20 cellular contexts compared by ENCODE assay signal in genomic region chr2:120866071-120866470, GRCh38.
DNase-seq lines count a peak whose midpoint lies in the region; ATAC-seq, FAIRE-seq and TF ChIP-seq lines count a peak whose summit lies in the region.
"Had no signal": no experiment of that assay in that cellular context is flagged by ENCODE, and none has a peak within 500 bp of the region (broad histone marks: within the 10 kb centered on the region; RNA-seq: fewer than 3 reads in every experiment).

No MANE protein-coding gene starts in this region.

- H2BK12ac ChIP-seq in neuronal stem cell (ENCODE audit: low read length): no peak overlapping the region

- no peaks in the 10 kb centered on the region; the same call in 1 of the 2 replicates for H4K20me1 ChIP-seq in HepG2 (ENCODE audit: insufficient read depth, low read length)

- H3K36me3 ChIP-seq in right lobe of liver (no peaks in the 10 kb centered on the region), HepG2 (replicated peaks in 1 of 2; ENCODE audit: control insufficient read depth in 1 of 2, insufficient read depth in 2 of 2, low read length in 2 of 2) (no peaks in the 10 kb centered on the region), lower lobe of right lung (no peaks in the 10 kb centered on the region), neuronal stem cell (replicated peaks in 1 of 2; ENCODE audit: control insufficient read depth in 2 of 2, insufficient read depth in 2 of 2, low read length in 2 of 2) (peaks cover 5 to 24% of the 10 kb centered on the region in 2 donors), WERI-Rb-1 (no peaks in the 10 kb centered on the region)
- H3K36me3 ChIP-seq: Peyer's patch had no signal

- no peak overlapping the region for H3K4me2 ChIP-seq in HepG2 (ENCODE audit: low read depth, low read length)
- no peak overlapping the region for H3K4me2 ChIP-seq in neuronal stem cell (ENCODE audit: insufficient read depth, low read length, poor library complexity, severe bottlenecking)
- H3K4me2 ChIP-seq: KMS-11 had no signal

- H3K27me3 ChIP-seq in right lobe of liver (no peaks in the 10 kb centered on the region), HepG2 (ENCODE audit: control insufficient read depth in 1 of 2, insufficient read depth in 2 of 2, low read length in 2 of 2) (peaks cover 14 to 89% of the 10 kb centered on the region in 2 experiments; a peak in 4 of 5 replicates), lower lobe of right lung (ENCODE audit: low read depth) (peaks cover 22% of the 10 kb centered on the region), neuronal stem cell (ENCODE audit: control insufficient read depth in 3 of 3, insufficient read depth in 3 of 3, low read depth in 1 of 3, low read length in 3 of 3) (no peaks in the 10 kb centered on the region), WERI-Rb-1 (ENCODE audit: insufficient read depth, low read depth, severe bottlenecking) (no peaks in the 10 kb centered on the region)
- H3K27me3 ChIP-seq: Peyer's patch, SJSA1 had no signal

- FAIRE-seq in HepG2 (lab: Jason Lieb, UNC): no peak
- peak; percentile 70 for FAIRE-seq in urothelium cell line (lab: Jason Lieb, UNC)
- FAIRE-seq: A204.1 had no signal

- peaks cover 20% of the 10 kb centered on the region for H3K79me1 ChIP-seq in neuronal stem cell (ENCODE audit: low read depth, low read length)

- no peak overlapping the region for H2BK15ac ChIP-seq in neuronal stem cell (ENCODE audit: low read length)

- H3K23ac ChIP-seq in neuronal stem cell (ENCODE audit: low read depth, low read length, poor library complexity): peak overlapping the region; percentile 1

- no peak overlapping the region for H2BK5ac ChIP-seq in neuronal stem cell (ENCODE audit: low read length)

- CTCF ChIA-PET in HepG2 (lab: Yijun Ruan, JAX; ENCODE audit: low intra/inter-chr PET ratio, low total read pairs): no interaction called here

- TF ChIP-seq POLR2A in right lobe of liver (IDR thresholded peaks at IDR 0.05) (no peak), HepG2 (IDR thresholded peaks at IDR 0.05; ENCODE audit: insufficient read depth in 1 of 2, low read depth in 2 of 2, low read length in 2 of 2) (no peak)

- H3K4ac ChIP-seq in neuronal stem cell (ENCODE audit: low read length): no peak overlapping the region

- no peak for TF ChIP-seq RAD21 in HepG2 (CRISPR knock-in tag; IDR thresholded peaks at IDR 0.05)

- intact Hi-C loops in right lobe of liver (cut with DNase I): no loop called here
- intact Hi-C loops in HepG2 (cut with micrococcal nuclease; ENCODE audit: unreplicated experiment): no loop called here
- intact Hi-C loops in lower lobe of right lung (cut with DNase I): no loop called here

- H2AFZ ChIP-seq in HepG2 (ENCODE audit: low read length) (no peak overlapping the region), neuronal stem cell (ENCODE audit: low read length) (no peak overlapping the region)

- POLR2A ChIA-PET in HepG2 (lab: Yijun Ruan, JAX): no interaction called here

- no peaks in the 10 kb centered on the region for H3K79me2 ChIP-seq in HepG2 (ENCODE audit: insufficient read depth, low read length)

- no peaks in the 10 kb centered on the region for H3K9me3 ChIP-seq in right lobe of liver
- H3K9me3 ChIP-seq in HepG2 (ENCODE audit: low read length): no peaks in the 10 kb centered on the region
- H3K9me3 ChIP-seq in lower lobe of right lung: no peaks in the 10 kb centered on the region
- no peaks in the 10 kb centered on the region for H3K9me3 ChIP-seq in neuronal stem cell (replicated peaks in 1 of 2; ENCODE audit: control insufficient read depth in 2 of 2, insufficient read depth in 1 of 2, low read depth in 1 of 2, low read length in 2 of 2)
- H3K9me3 ChIP-seq in WERI-Rb-1 (ENCODE audit: severe bottlenecking): no peaks in the 10 kb centered on the region
- H3K9me3 ChIP-seq: Peyer's patch, SJSA1 had no signal

- no peak overlapping the region for H4K91ac ChIP-seq in neuronal stem cell (ENCODE audit: low read depth, low read length, poor library complexity)

- no peak overlapping the region for H3K14ac ChIP-seq in neuronal stem cell (ENCODE audit: low read length)

- TF ChIP-seq CTCF in right lobe of liver (IDR thresholded peaks at IDR 0.05): no peak
- no peak for TF ChIP-seq CTCF in HepG2 (CRISPR knock-in tag; IDR thresholded peaks at IDR 0.05)
- no peak for TF ChIP-seq CTCF in lower lobe of right lung (IDR thresholded peaks at IDR 0.05)
- TF ChIP-seq CTCF in WERI-Rb-1 (IDR thresholded peaks at IDR 0.05; ENCODE audit: low read depth, low read length): no peak

- no TSS peak for BruUV-seq in HepG2 (replicated peaks; lab: Mats Ljungman, UMichigan)

- H3K9ac ChIP-seq in HepG2 (ENCODE audit: insufficient read depth, low read depth, low read length) (no peak overlapping the region), neuronal stem cell (ENCODE audit: low read depth, low read length, poor library complexity) (no peak overlapping the region)
- H3K9ac ChIP-seq: KMS-11 had no signal

- H4K8ac ChIP-seq in neuronal stem cell (ENCODE audit: low read depth, low read length): no peak overlapping the region

- no peak overlapping the region for H2BK120ac ChIP-seq in neuronal stem cell (ENCODE audit: low read depth, low read length)

- DNase-seq in right lobe of liver (peak in 2 of 3 donors; percentile 2 to 39), HepG2 (ENCODE audit: low spot score) (no peak), lower lobe of right lung (peak; percentile 21), neuronal stem cell (ENCODE audit: low spot score) (no peak), urothelium cell line (ENCODE audit: low spot score) (no peak), WERI-Rb-1 (no peak)
- no peak for DNase-seq in NK-92 treated with Interleukin-12 subunit alpha and Interleukin-12 subunit beta, amount 100 ng/mL, for 24 hours (lab: John Stamatoyannopoulos, UW)
- DNase-seq: GDM1, H7, NCI-H1092 treated with DMSO at 0.1 percent for 48 hours, NCI-H146, NCI-H2029, NCI-H226, NCI-H524 treated with DMSO at 0.1 percent for 48 hours, NCI-H82 had no signal

- H3K18ac ChIP-seq in neuronal stem cell (ENCODE audit: low read length): no peak overlapping the region

- no peak overlapping the region for H2AK5ac ChIP-seq in neuronal stem cell (ENCODE audit: low read depth, low read length)

- H3K4me3 ChIP-seq in right lobe of liver: no peak overlapping the region
- H3K4me3 ChIP-seq in HepG2 (replicated peaks in 1 of 3; ENCODE audit: insufficient read depth in 1 of 3, low read depth in 2 of 3, low read length in 3 of 3): no peak overlapping the region
- H3K4me3 ChIP-seq in lower lobe of right lung: no peak overlapping the region
- H3K4me3 ChIP-seq in neuronal stem cell (ENCODE audit: low read length in 2 of 2): no peak overlapping the region
- no peak overlapping the region for H3K4me3 ChIP-seq in WERI-Rb-1 (ENCODE audit: low read depth, low read length)
- H3K4me3 ChIP-seq: Peyer's patch, SJSA1 had no signal

- TF ChIP-seq EP300 in HepG2 (IDR thresholded peaks at IDR 0.05; ENCODE audit: low read depth in 2 of 2, low read length in 2 of 2): no peak
- no peak for TF ChIP-seq EP300 in HepG2 (CRISPR knock-in tag; IDR thresholded peaks at IDR 0.05; ENCODE audit: borderline replicate concordance)

- no peak overlapping the region for H3K27ac ChIP-seq in right lobe of liver
- H3K27ac ChIP-seq in HepG2 (ENCODE audit: extremely low read length, insufficient read depth, low read length): no peak overlapping the region
- no peak overlapping the region for H3K27ac ChIP-seq in lower lobe of right lung
- no peak overlapping the region for H3K27ac ChIP-seq in neuronal stem cell (replicated peaks; ENCODE audit: low read length)
- H3K27ac ChIP-seq in WERI-Rb-1: no peak overlapping the region
- H3K27ac ChIP-seq: KMS-11 had no signal

- H3K4me1 ChIP-seq in right lobe of liver: peaks cover 0 to 6% (median 0%) of the 10 kb centered on the region in 4 donors
- H3K4me1 ChIP-seq in HepG2 (ENCODE audit: insufficient read depth, low read length): no peaks in the 10 kb centered on the region
- H3K4me1 ChIP-seq in lower lobe of right lung: peaks cover 18% of the 10 kb centered on the region
- H3K4me1 ChIP-seq in neuronal stem cell (ENCODE audit: control insufficient read depth in 2 of 2, insufficient read depth in 1 of 2, low read depth in 1 of 2, low read length in 2 of 2): peaks cover 35 to 43% of the 10 kb centered on the region in 2 donors

- ATAC-seq in right lobe of liver (no peak), HepG2 (no peak), lower lobe of right lung (no peak), GM19467 (IDR thresholded peaks at IDR 0.05; ENCODE audit: unreplicated experiment) (no peak)

- WGBS in right lobe of liver (ENCODE audit: insufficient coverage, low coverage, low lambda C conversion rate, missing lambda C conversion rate): 57% methylated on average over 3 of the region's 7 CpGs
- WGBS in HepG2 (ENCODE audit: low lambda C conversion rate): 52% methylated on average over 7 of the region's 7 CpGs
- no CpG with 5 or more reads among the region's 7 CpGs for WGBS in neuronal stem cell (ENCODE audit: extremely low coverage in 2 of 2, insufficient read length in 2 of 2, insufficient replicate concordance in 1 of 2), 2 donors

- in situ Hi-C loops in HepG2 (cut with HindIII; ENCODE audit: extremely low pct_ligation_motif_present, low pct_unique_long_range_greater_than_20kb): no loop called here

TF ChIP-seq in HepG2, 621 proteins besides CTCF, POLR2A, EP300 and RAD21 (continues in another document):
- no peak for TF ChIP-seq ZNF446 (CRISPR knock-in tag; IDR thresholded peaks at IDR 0.05)
- TF ChIP-seq KDM1A (CRISPR knock-in tag; IDR thresholded peaks at IDR 0.05): no peak
- no peak for TF ChIP-seq NR2C2 (CRISPR knock-in tag; IDR thresholded peaks at IDR 0.05; ENCODE audit: borderline replicate concordance)
- TF ChIP-seq TBX3 (IDR thresholded peaks at IDR 0.05; ENCODE audit: borderline replicate concordance): no peak

Comparison
In these comparisons a context has a peak if more than half of its experiments do, and no peak if none do; other contexts are left out.
1. DNase-seq: peak in right lobe of liver (2 of 3) and lower lobe of right lung (single experiment); none in HepG2 (single experiment), neuronal stem cell (single experiment), urothelium cell line (single experiment), NK-92 treated with Interleukin-12 subunit alpha and Interleukin-12 subunit beta, amount 100 ng/mL, for 24 hours (single experiment) and WERI-Rb-1 (single experiment).